10 cellular contexts compared by ENCODE assay signal in the genomic region with DNA sequence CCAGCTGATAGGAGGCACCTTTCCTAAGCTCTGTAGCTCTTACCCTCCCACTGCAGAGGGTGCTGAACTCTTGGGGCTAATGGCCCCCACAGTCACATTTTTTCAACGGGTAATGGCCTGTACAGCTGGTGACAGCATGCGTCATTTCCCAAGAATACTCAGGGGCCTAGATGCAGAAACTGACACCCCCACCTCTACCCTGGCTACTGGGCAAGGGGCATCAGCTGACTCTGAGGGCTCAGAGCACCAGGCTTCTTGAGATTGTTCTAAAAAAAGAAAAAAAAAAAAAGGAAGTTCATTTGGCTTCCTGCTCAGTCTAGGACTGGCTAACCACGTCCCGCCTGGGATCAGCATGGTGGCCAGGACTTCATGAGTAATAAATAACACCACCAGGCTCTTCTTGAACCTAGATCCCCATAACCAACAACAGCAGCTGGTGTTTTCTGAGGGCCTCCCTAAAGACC. TPM values are rescaled to one million over a fixed set of nuclear protein-coding genes. Genes with fewer than 3 reads are reported as not detected.
DNase-seq lines count a peak whose midpoint lies in the region; ATAC-seq and TF ChIP-seq lines count a peak whose summit lies in the region.
"Had no signal": no experiment of that assay in that cellular context is flagged by ENCODE, and none has a peak within 500 bp of the region (broad histone marks: within the 10 kb centered on the region; RNA-seq: fewer than 3 reads in every experiment).

No MANE protein-coding gene starts in this region.

- H3K4me3 ChIP-seq in fibroblast of villous mesenchyme (ENCODE audit: low read depth, low read length) = no peak overlapping the region

- H3K9me3 Mint-ChIP-seq in CD14-positive monocyte = peaks cover 0 to 5% (median 0%) of the 10 kb centered on the region in 7 donors
- H3K9me3 Mint-ChIP-seq in neural crest cell = peaks cover 2% of the 10 kb centered on the region
- H3K9me3 Mint-ChIP-seq: activated T-cell treated with anti-CD3 and anti-CD28 coated beads, Interleukin-2, amount 50 U/mL, for 24 hours had no signal

- CTCF ChIA-PET in GM10248 (lab: Yijun Ruan, JAX) = interaction anchor here (0.7 to 3.3 kb wide), 7 partner anchors 11 to 159 kb away, joined by 3 to 11 read pairs (median 4); no protein-coding TSS in a partner anchor

- H3K27me3 Mint-ChIP-seq in CD14-positive monocyte (ENCODE audit: low read depth in 3 of 3) (peaks cover 56 to 82% (median 70%) of the 10 kb centered on the region in 3 donors), neural crest cell (ENCODE audit: low read depth) (no peaks in the 10 kb centered on the region)
- H3K27me3 Mint-ChIP-seq: activated T-cell treated with anti-CD3 and anti-CD28 coated beads, Interleukin-2, amount 50 U/mL, for 24 hours had no signal

- H3K36me3 Mint-ChIP-seq in CD14-positive monocyte = peaks cover 3 to 29% of the 10 kb centered on the region in 2 donors
- no peaks in the 10 kb centered on the region for H3K36me3 Mint-ChIP-seq in neural crest cell (ENCODE audit: low read depth)

- TF ChIP-seq CTCF in CD14-positive monocyte (IDR thresholded peaks at IDR 0.05) (no peak), fibroblast of villous mesenchyme (IDR thresholded peaks at IDR 0.05; ENCODE audit: insufficient read depth, low read depth, low read length) (no peak), neural crest cell (conservative IDR thresholded peaks at IDR 0.05) (no peak), GM10248 (IDR thresholded peaks at IDR 0.05; ENCODE audit: control extremely low read depth, extremely low read depth, low read depth, missing control alignments) (no peak)

- H3K4me3 Mint-ChIP-seq in CD14-positive monocyte (peak overlapping the region; percentile 34 to 65), neural crest cell (no peak overlapping the region)
- H3K4me3 Mint-ChIP-seq: activated T-cell treated with anti-CD3 and anti-CD28 coated beads, Interleukin-2, amount 50 U/mL, for 24 hours had no signal

- POLR2A ChIA-PET in GM10248 (lab: Yijun Ruan, JAX) = interaction anchor here (0.6 kb wide), 1 partner anchor 485 kb away, joined by 3 read pairs; no protein-coding TSS in a partner anchor

- no peak for ATAC-seq in GM21786 (IDR thresholded peaks at IDR 0.05; ENCODE audit: unreplicated experiment)
- no peak for ATAC-seq in HG03565 (IDR thresholded peaks at IDR 0.05; ENCODE audit: unreplicated experiment)

- H3K27ac Mint-ChIP-seq in CD14-positive monocyte (peak overlapping the region; percentile 67 to 89 (median 82)), neural crest cell (ENCODE audit: unreplicated experiment) (peak overlapping the region; percentile 27)
- H3K27ac Mint-ChIP-seq: activated T-cell treated with anti-CD3 and anti-CD28 coated beads, Interleukin-2, amount 50 U/mL, for 24 hours had no signal

- H3K4me1 Mint-ChIP-seq in CD14-positive monocyte (peaks cover 39% of the 10 kb centered on the region), neural crest cell (peaks cover 27% of the 10 kb centered on the region)

- intact Hi-C loops in CD14-positive monocyte (cut with micrococcal nuclease) = loop anchor here in 1 of 2 donors (2.0 to 5.0 kb wide), 2 partner anchors 15 to 1055 kb away; a partner anchor contains a TSS

- DNase-seq in CD14-positive monocyte (ENCODE audit: low spot score) = peak; percentile 97
- peak; percentile 99 for DNase-seq in MV-4-11 (lab: John Stamatoyannopoulos, UW)
- DNase-seq in fibroblast of villous mesenchyme (ENCODE audit: low read depth) = peak; percentile 20
- no peak for DNase-seq in neural crest cell (ENCODE audit: low read depth, low spot score)
- no peak for DNase-seq in GM10248 (ENCODE audit: extremely low spot score)
- no peak for DNase-seq in AG08396 (ENCODE audit: low spot score)
- DNase-seq: activated T-cell treated with anti-CD3 and anti-CD28 coated beads, Interleukin-2, amount 50 U/mL, for 24 hours; NCI-H1436 treated with DMSO at 0.1 percent for 48 hours had no signal

RNA-seq across cellular contexts. Expression of a gene that starts 35.2 kb away (rescaled TPM):
- 100 to 1,000 TPM; 151 to 185 TPM for polyA plus RNA-seq in CD14-positive monocyte
- total RNA-seq in fibroblast of villous mesenchyme (24.2 and 44.5 TPM in 2 replicates), neural crest cell (289 and 298 TPM in 2 replicates)

Comparison
In these comparisons a context has a peak if more than half of its experiments do, and no peak if none do; other contexts are left out.
1. DNase-seq: peak in CD14-positive monocyte (single experiment), MV-4-11 (single experiment) and fibroblast of villous mesenchyme (single experiment); none in neural crest cell (single experiment), GM10248 (single experiment) and AG08396 (single experiment).